ENCODE assay signal across 10 cellular contexts in the genomic region with DNA sequence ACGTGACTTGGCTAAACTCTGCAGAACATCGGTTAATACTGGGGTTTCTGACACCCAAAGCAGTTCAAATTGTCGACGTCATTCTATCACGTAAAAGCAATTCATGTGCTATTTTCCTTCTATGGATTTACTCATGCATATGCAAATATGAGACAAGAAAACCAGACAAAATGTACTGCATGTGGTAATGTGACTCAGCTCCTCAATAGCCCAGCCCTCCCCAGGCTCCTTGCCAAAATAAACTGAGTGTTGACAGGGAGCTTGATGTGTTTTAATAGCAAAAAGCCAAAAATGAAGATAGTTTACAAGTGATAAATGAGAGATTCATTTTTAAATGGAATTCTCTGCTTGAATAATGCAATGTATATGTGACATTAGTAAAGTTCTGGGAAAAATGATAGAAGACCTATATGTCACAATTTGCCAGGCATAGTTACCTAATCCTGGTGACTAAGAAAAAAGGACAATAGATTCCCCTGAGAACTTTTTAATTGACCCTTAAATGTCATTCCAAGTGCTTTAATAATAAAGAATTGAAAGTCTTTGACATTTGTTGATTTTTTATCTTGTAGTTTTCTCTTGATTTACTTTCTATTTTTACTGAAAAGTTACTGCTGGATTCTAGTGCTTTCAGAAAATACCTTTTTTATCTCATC.
DNase-seq lines count a peak whose midpoint lies in the region; ATAC-seq and TF ChIP-seq lines count a peak whose summit lies in the region.
"Had no signal": no experiment of that assay in that cellular context is flagged by ENCODE, and none has a peak within 500 bp of the region (broad histone marks: within the 10 kb centered on the region; RNA-seq: fewer than 3 reads in every experiment).

No MANE protein-coding gene starts in this region.

- no peaks in the 10 kb centered on the region for H3K36me3 Mint-ChIP-seq in brain
- H3K36me3 Mint-ChIP-seq in activated CD8-positive, alpha-beta T cell treated with anti-CD3 and anti-CD28 coated beads, Interleukin-2, amount 10 ng/mL, durations not matched to agents 7 days and 5 days (ENCODE audit: low read depth) = no peaks in the 10 kb centered on the region

- peaks cover 0 to 3% (median 2%) of the 10 kb centered on the region in 5 experiments for H3K9me3 Mint-ChIP-seq in brain
- H3K9me3 Mint-ChIP-seq in activated CD8-positive, alpha-beta T cell treated with anti-CD3 and anti-CD28 coated beads, Interleukin-2, amount 10 ng/mL, durations not matched to agents 7 days and 5 days (ENCODE audit: insufficient read depth) = no peaks in the 10 kb centered on the region

- peak overlapping the region in 3 of 5 experiments; percentile 0 to 52 (median 48) for H3K4me3 Mint-ChIP-seq in brain
- no peak overlapping the region for H3K4me3 Mint-ChIP-seq in activated CD8-positive, alpha-beta T cell treated with anti-CD3 and anti-CD28 coated beads, Interleukin-2, amount 10 ng/mL, durations not matched to agents 7 days and 5 days

- H3K27ac Mint-ChIP-seq in brain = peak overlapping the region in 4 of 5 experiments; percentile 11 to 78 (median 56)
- H3K27ac Mint-ChIP-seq in activated CD8-positive, alpha-beta T cell treated with anti-CD3 and anti-CD28 coated beads, Interleukin-2, amount 10 ng/mL, durations not matched to agents 7 days and 5 days = no peak overlapping the region

- POLR2A ChIA-PET in activated CD8-positive, alpha-beta T cell treated with anti-CD3 and anti-CD28 coated beads, Interleukin-2, amount 10 ng/mL, durations not matched to agents 7 days and 5 days (lab: Charles Lee) = no interaction called here

- ATAC-seq in activated CD8-positive, alpha-beta T cell treated with anti-CD3 and anti-CD28 coated beads, Interleukin-2, amount 10 ng/mL, durations not matched to agents 7 days and 5 days = no peak
- no peak for ATAC-seq in HG03280 (IDR thresholded peaks at IDR 0.05; ENCODE audit: unreplicated experiment)

- DNase-seq in NCI-H1105 treated with DMSO at 0.1 percent for 48 hours (lab: John Stamatoyannopoulos, UW) = peak; percentile 21
- DNase-seq in NCI-H1105 (lab: John Stamatoyannopoulos, UW) = no peak
- peak; percentile 96 for DNase-seq in NCI-H69 (lab: John Stamatoyannopoulos, UW)
- peak; percentile 5 for DNase-seq in occipital lobe (lab: John Stamatoyannopoulos, UW)
- DNase-seq in activated CD8-positive, alpha-beta T cell treated with anti-CD3 and anti-CD28 coated beads, Interleukin-2, amount 10 ng/mL, durations not matched to agents 7 days and 5 days = no peak
- no peak for DNase-seq in epidermal melanocyte (ENCODE audit: insufficient read length, low spot score)
- DNase-seq: activated CD4-positive, alpha-beta T cell treated with anti-CD3 and anti-CD28 coated beads for 48 hours; activated naive CD4-positive, alpha-beta T cell had no signal

- CTCF ChIA-PET in activated CD8-positive, alpha-beta T cell treated with anti-CD3 and anti-CD28 coated beads, Interleukin-2, amount 10 ng/mL, durations not matched to agents 7 days and 5 days (lab: Charles Lee) = no interaction called here

- H3K4me1 Mint-ChIP-seq in brain = peaks cover 47% of the 10 kb centered on the region
- no peaks in the 10 kb centered on the region for H3K4me1 Mint-ChIP-seq in activated CD8-positive, alpha-beta T cell treated with anti-CD3 and anti-CD28 coated beads, Interleukin-2, amount 10 ng/mL, durations not matched to agents 7 days and 5 days (ENCODE audit: low read depth)

- no peak for TF ChIP-seq CTCF in brain (conservative IDR thresholded peaks at IDR 0.05)

- peaks cover 8% of the 10 kb centered on the region for H3K27me3 Mint-ChIP-seq in brain
- no peaks in the 10 kb centered on the region for H3K27me3 Mint-ChIP-seq in activated CD8-positive, alpha-beta T cell treated with anti-CD3 and anti-CD28 coated beads, Interleukin-2, amount 10 ng/mL, durations not matched to agents 7 days and 5 days (ENCODE audit: low read depth)

Comparison
In these comparisons a context has a peak if more than half of its experiments do, and no peak if none do; other contexts are left out.
1. DNase-seq: peak in NCI-H1105 treated with DMSO at 0.1 percent for 48 hours (single experiment), NCI-H69 (single experiment) and occipital lobe (single experiment); none in NCI-H1105 (single experiment), activated CD8-positive, alpha-beta T cell treated with anti-CD3 and anti-CD28 coated beads, Interleukin-2, amount 10 ng/mL, durations not matched to agents 7 days and 5 days (single experiment) and epidermal melanocyte (single experiment).